ENCODE assay signal across 23 cellular contexts in the genomic region with DNA sequence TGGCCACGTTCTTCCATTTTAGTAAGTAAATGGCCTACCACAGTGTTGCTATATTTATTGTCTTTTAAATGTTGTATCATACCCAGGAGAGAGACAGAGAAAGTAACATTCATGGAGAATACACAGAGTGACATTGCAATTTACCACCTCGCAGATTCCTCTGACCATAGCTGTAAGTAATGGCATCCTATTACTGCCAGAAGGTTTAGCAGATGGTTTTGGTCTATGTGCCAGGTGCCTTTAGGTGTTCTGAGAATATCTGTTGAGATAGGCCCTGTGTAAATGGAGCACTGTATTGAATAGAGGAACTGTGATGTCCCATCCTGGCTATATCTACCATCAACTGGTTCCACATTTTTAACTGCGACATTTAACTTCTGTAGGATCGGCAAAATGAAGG.
A peak's percentile ranks its signal among the peaks of the same experiment; 100 is the strongest.
DNase-seq lines count a peak whose midpoint lies in the region; ATAC-seq and TF ChIP-seq lines count a peak whose summit lies in the region.
"Had no signal": no experiment of that assay in that cellular context is flagged by ENCODE, and none has a peak within 500 bp of the region (broad histone marks: within the 10 kb centered on the region; RNA-seq: fewer than 3 reads in every experiment).

No MANE protein-coding gene starts in this region.

- DNase-seq in G401 (ENCODE audit: low spot score) (peak; percentile 97), NCI-H2171 (lab: John Stamatoyannopoulos, UW) (peak; percentile 50), cerebellar cortex (ENCODE audit: low spot score) (peak; percentile 97), osteoblast (ENCODE audit: insufficient read length, low spot score, missing footprints) (peak; percentile 49), stomach (no peak)
- DNase-seq in stimulated activated naive CD8-positive, alpha-beta T cell treated with anti-CD3 and anti-CD28 coated beads, Interleukin-15, amount 100 ng/mL, for 72 hours: no peak
- DNase-seq: 8988T; ACHN; AML-193; BE2C; CD4-positive, alpha-beta T cell; CD8-positive, alpha-beta memory T cell; DMS153; DND-41; GDM1; GOT3; HFFc6 had no signal

- H3K36me3 ChIP-seq in osteoblast (ENCODE audit: insufficient read depth, low read length) (no peaks in the 10 kb centered on the region), stomach (no peaks in the 10 kb centered on the region)
- H3K36me3 ChIP-seq: BE2C; BLaER1 treated with 17β-estradiol and CSF1 and Interleukin-3, amounts not matched to agents 10 nM and 100 nM; HAP-1 had no signal

- H3K4me3 Mint-ChIP-seq in stimulated activated naive CD8-positive, alpha-beta T cell treated with anti-CD3 and anti-CD28 coated beads, Interleukin-15, amount 100 ng/mL, for 72 hours: no peak overlapping the region
- H3K4me3 Mint-ChIP-seq: CD14-positive monocyte; CD4-positive, alpha-beta T cell; CD8-positive, alpha-beta memory T cell; HFFc6 had no signal

- H3K9me3 Mint-ChIP-seq in stimulated activated naive CD8-positive, alpha-beta T cell treated with anti-CD3 and anti-CD28 coated beads, Interleukin-15, amount 100 ng/mL, for 72 hours: peaks cover 0 to 7% of the 10 kb centered on the region in 2 donors

- intact Hi-C loops in stomach (cut with DNase I; ENCODE audit: low total_unique reads): no loop called here

- H3K4me3 ChIP-seq in osteoblast (ENCODE audit: insufficient read depth, low read length): no peak overlapping the region
- no peak overlapping the region for H3K4me3 ChIP-seq in stomach
- H3K4me3 ChIP-seq: A549; BLaER1 treated with 17β-estradiol and CSF1 and Interleukin-3, amounts not matched to agents 10 nM and 100 nM; GM12878; HAP-1 had no signal

- no peak for TF ChIP-seq EP300 in stomach (IDR thresholded peaks at IDR 0.05)

- in situ Hi-C loops in G401 (cut with HindIII; ENCODE audit: low sequenced_read_pairs): no loop called here

- TF ChIP-seq CTCF in osteoblast (IDR thresholded peaks at IDR 0.05; ENCODE audit: extremely low read depth, low read depth, low read length): no peak
- TF ChIP-seq CTCF in stomach (IDR thresholded peaks at IDR 0.05): no peak

- H3K27ac ChIP-seq in osteoblast (ENCODE audit: low read depth, low read length) (no peak overlapping the region), stomach (no peak overlapping the region)
- H3K27ac ChIP-seq: A549; BLaER1 treated with 17β-estradiol and CSF1 and Interleukin-3, amounts not matched to agents 10 nM and 100 nM had no signal

- no peaks in the 10 kb centered on the region for H3K9me3 ChIP-seq in osteoblast (ENCODE audit: low read depth, low read length)
- no peaks in the 10 kb centered on the region for H3K9me3 ChIP-seq in stomach
- H3K9me3 ChIP-seq: A549, BE2C, HAP-1 had no signal

- H4K20me1 ChIP-seq in osteoblast (ENCODE audit: insufficient read depth, low read length): no peaks in the 10 kb centered on the region
- H4K20me1 ChIP-seq: BLaER1 treated with 17β-estradiol and CSF1 and Interleukin-3, amounts not matched to agents 10 nM and 100 nM had no signal

- no peaks in the 10 kb centered on the region for H3K4me1 ChIP-seq in osteoblast (ENCODE audit: insufficient read depth, low read length)
- no peaks in the 10 kb centered on the region for H3K4me1 ChIP-seq in stomach
- H3K4me1 ChIP-seq: A549, HAP-1 had no signal

- H3K4me1 Mint-ChIP-seq in stimulated activated naive CD8-positive, alpha-beta T cell treated with anti-CD3 and anti-CD28 coated beads, Interleukin-15, amount 100 ng/mL, for 72 hours: no peaks in the 10 kb centered on the region
- H3K4me1 Mint-ChIP-seq: CD14-positive monocyte; CD8-positive, alpha-beta memory T cell had no signal

- no peaks in the 10 kb centered on the region for H3K79me2 ChIP-seq in osteoblast (ENCODE audit: insufficient read depth, low read length)

- no peak overlapping the region for H3K27ac Mint-ChIP-seq in stimulated activated naive CD8-positive, alpha-beta T cell treated with anti-CD3 and anti-CD28 coated beads, Interleukin-15, amount 100 ng/mL, for 72 hours
- H3K27ac Mint-ChIP-seq: CD14-positive monocyte; CD4-positive, alpha-beta T cell; CD8-positive, alpha-beta memory T cell; HFFc6 had no signal

- ATAC-seq in stimulated activated naive CD8-positive, alpha-beta T cell treated with anti-CD3 and anti-CD28 coated beads, Interleukin-15, amount 100 ng/mL, for 72 hours: no peak
- no peak for ATAC-seq in GM18870 (IDR thresholded peaks at IDR 0.05; ENCODE audit: unreplicated experiment)
- ATAC-seq: A549, GM12878 had no signal

- no peak for TF ChIP-seq POLR2A in stomach (IDR thresholded peaks at IDR 0.05)

- no peaks in the 10 kb centered on the region for H3K27me3 ChIP-seq in osteoblast (ENCODE audit: insufficient read depth, low read length)
- H3K27me3 ChIP-seq in stomach: no peaks in the 10 kb centered on the region
- H3K27me3 ChIP-seq: BE2C; BLaER1 treated with 17β-estradiol and CSF1 and Interleukin-3, amounts not matched to agents 10 nM and 100 nM had no signal

- WGBS in stomach, 5 donors: 90 to 96% (median 93%) methylated on average over 4 of the region's 4 CpGs

- H3K27me3 Mint-ChIP-seq in stimulated activated naive CD8-positive, alpha-beta T cell treated with anti-CD3 and anti-CD28 coated beads, Interleukin-15, amount 100 ng/mL, for 72 hours: no peaks in the 10 kb centered on the region
- H3K27me3 Mint-ChIP-seq: CD4-positive, alpha-beta T cell; CD8-positive, alpha-beta memory T cell had no signal

- H3K4me2 ChIP-seq in osteoblast (ENCODE audit: insufficient read depth, low read length): no peak overlapping the region
- H3K4me2 ChIP-seq: A549; BLaER1 treated with 17β-estradiol and CSF1 and Interleukin-3, amounts not matched to agents 10 nM and 100 nM had no signal

- no peak overlapping the region for H2AFZ ChIP-seq in osteoblast (ENCODE audit: low read length)

Comparison
In these comparisons a context has a peak if more than half of its experiments do, and no peak if none do; other contexts are left out.
1. DNase-seq: peak in G401 (single experiment), NCI-H2171 (single experiment), cerebellar cortex (single experiment) and osteoblast (single experiment); none in stimulated activated naive CD8-positive, alpha-beta T cell treated with anti-CD3 and anti-CD28 coated beads, Interleukin-15, amount 100 ng/mL, for 72 hours (0 of 2) and stomach (single experiment).